In genomic region chr4:53586121-53586816, GRCh38 we compare ENCODE assay signal across 14 cellular contexts. TPM values are rescaled to one million over a fixed set of nuclear protein-coding genes. Genes with fewer than 3 reads are reported as not detected.
DNase-seq lines count a peak whose midpoint lies in the region; ATAC-seq, FAIRE-seq and TF ChIP-seq lines count a peak whose summit lies in the region.
"Had no signal": no experiment of that assay in that cellular context is flagged by ENCODE, and none has a peak within 500 bp of the region (broad histone marks: within the 10 kb centered on the region; RNA-seq: fewer than 3 reads in every experiment).

No MANE protein-coding gene starts in this region.

- WGBS in trophoblast cell (ENCODE audit: extremely low coverage, insufficient coverage, insufficient read length), result no CpG with 5 or more reads among the region's 6 CpGs

- H3K27ac ChIP-seq in RWPE1, result no peak overlapping the region
- no peak overlapping the region for H3K27ac ChIP-seq in trophoblast cell (ENCODE audit: low read depth, low read length)

- peak; percentile 93 for ATAC-seq in esophagus mucosa
- no peak for ATAC-seq in GM18520 (IDR thresholded peaks at IDR 0.05; ENCODE audit: unreplicated experiment)
- ATAC-seq in GM19467 (IDR thresholded peaks at IDR 0.05; ENCODE audit: unreplicated experiment), result no peak

- H2BK12ac ChIP-seq in trophoblast cell (ENCODE audit: low read length), result no peak overlapping the region

- no peaks in the 10 kb centered on the region for H3K9me3 ChIP-seq in trophoblast cell (ENCODE audit: insufficient read depth, low read depth, low read length)

- H3K4me3 ChIP-seq in trophoblast cell (ENCODE audit: low read depth, low read length), result no peak overlapping the region

- H2BK120ac ChIP-seq in trophoblast cell (ENCODE audit: insufficient read depth, low read length, poor library complexity), result no peak overlapping the region

- H2AFZ ChIP-seq in trophoblast cell (ENCODE audit: insufficient read depth, low read length, poor library complexity), result no peak overlapping the region

- no peaks in the 10 kb centered on the region for H3K4me1 ChIP-seq in trophoblast cell (ENCODE audit: control insufficient read depth in 1 of 2, insufficient read depth in 2 of 2, low read length in 2 of 2)

- H3K4me2 ChIP-seq in trophoblast cell (ENCODE audit: low read length), result no peak overlapping the region

- no peak overlapping the region for H4K91ac ChIP-seq in trophoblast cell (ENCODE audit: low read depth, low read length)

- no peak for TF ChIP-seq POLR2A in GM12891 (IDR thresholded peaks at IDR 0.05; ENCODE audit: low read depth, low read length)

- H3K9ac ChIP-seq in trophoblast cell (ENCODE audit: low read length), result no peak overlapping the region

- no peak overlapping the region for H2BK5ac ChIP-seq in trophoblast cell (ENCODE audit: low read depth, low read length, poor library complexity)

- DNase-seq in GM12891 (ENCODE audit: insufficient read length, low spot score) (no peak), RWPE1 (ENCODE audit: low spot score) (peak; percentile 70), trophoblast cell (peak; percentile 87 to 96), GM19240 (ENCODE audit: insufficient read length, low spot score) (no peak), SHP77 (lab: John Stamatoyannopoulos, UW) (no peak)
- DNase-seq: amygdala; erythroblast; NCI-H146; stimulated activated CD4-positive, alpha-beta T cell treated with anti-CD3 and anti-CD28 coated beads, Interleukin-1b, Interleukin-23, amount 100 ng/mL, for 48 hours; stimulated activated naive CD4-positive, alpha-beta T cell had no signal

- no peak for TF ChIP-seq CTCF in RWPE1 (conservative IDR thresholded peaks at IDR 0.05; ENCODE audit: low read depth)

- H4K12ac ChIP-seq in trophoblast cell (ENCODE audit: low read depth, low read length), result no peak overlapping the region

- H3K14ac ChIP-seq in trophoblast cell (ENCODE audit: low read length), result no peak overlapping the region

- no peaks in the 10 kb centered on the region for H3K79me2 ChIP-seq in trophoblast cell (ENCODE audit: control insufficient read depth, insufficient read depth, low read length, poor library complexity)

- FAIRE-seq in GM12891 (lab: Jason Lieb, UNC), result peak; percentile 5

- no peak overlapping the region for H3K4ac ChIP-seq in trophoblast cell (ENCODE audit: low read depth, low read length)

- CTCF ChIA-PET in RWPE1 (lab: Yijun Ruan, JAX), result interaction anchor here (0.5 kb wide), 2 partner anchors 95 to 631 kb away, joined by 3 to 6 read pairs; no protein-coding TSS in a partner anchor

- peaks cover 2% of the 10 kb centered on the region for H3K79me1 ChIP-seq in trophoblast cell (ENCODE audit: low read length)

- H4K8ac ChIP-seq in trophoblast cell (ENCODE audit: low read depth, low read length), result no peak overlapping the region

- no peaks in the 10 kb centered on the region for H3K27me3 ChIP-seq in trophoblast cell (ENCODE audit: insufficient read depth, low read length)

- H3K18ac ChIP-seq in trophoblast cell (ENCODE audit: low read length), result no peak overlapping the region

- H2AK5ac ChIP-seq in trophoblast cell (ENCODE audit: low read length), result no peak overlapping the region

- POLR2A ChIA-PET in RWPE1 (lab: Yijun Ruan, JAX; ENCODE audit: low non-redundant PET), result no interaction called here

- H3K36me3 ChIP-seq in trophoblast cell (ENCODE audit: control insufficient read depth in 1 of 2, insufficient read depth in 2 of 2, low read length in 2 of 2), result no peaks in the 10 kb centered on the region

- H3K23ac ChIP-seq in trophoblast cell (ENCODE audit: low read length), result no peak overlapping the region

TF ChIP-seq in GM12891, 5 proteins besides CTCF, POLR2A, EP300 and RAD21:
- no peak for TF ChIP-seq POLR2AphosphoS5 (IDR thresholded peaks at IDR 0.05; ENCODE audit: low read depth, low read length)

RNA-seq across cellular contexts. Expression of gene LNX1, which starts 5.0 kb away (rescaled TPM):
- polyA plus RNA-seq in GM12891 (2012; ENCODE audit: low read depth, missing spikeins), result 0.37 TPM
- 23.8 TPM for total RNA-seq in esophagus mucosa
- polyA plus RNA-seq in trophoblast cell (2013), result 4.3 and 4.5 TPM in 2 replicates
- total RNA-seq: activated CD8-positive, alpha-beta memory T cell treated with anti-CD3 and anti-CD28 coated beads for 36 hours had no signal

Comparison
In these comparisons a context has a peak if more than half of its experiments do, and no peak if none do; other contexts are left out.
1. DNase-seq: peak in RWPE1 (single experiment) and trophoblast cell (2 of 2); none in GM12891 (single experiment), GM19240 (single experiment) and SHP77 (0 of 2).